36 cellular contexts compared by ENCODE assay signal in genomic region chr20:16135630-16136029, GRCh38.
"Had no signal": no experiment of that assay in that cellular context is flagged by ENCODE, and none has a peak within 500 bp of the region (broad histone marks: within the 10 kb centered on the region; RNA-seq: fewer than 3 reads in every experiment).

No MANE protein-coding gene starts in this region.

- H3K9me3 ChIP-seq: MG63 had no signal

- DNase-seq: Karpas-422, Kasumi-1, MG63, MM.1S, MV-4-11, NCI-H1048, NCI-H1092, NCI-H1092 treated with DMSO at 0.1 percent for 48 hours, NCI-H1105, NCI-H1105 treated with DMSO at 0.1 percent for 48 hours, NCI-H1417, NCI-H1417 treated with DMSO at 0.1 percent for 48 hours, NCI-H1436, NCI-H1436 treated with DMSO at 0.1 percent for 48 hours, NCI-H146, NCI-H1694, NCI-H1694 treated with DMSO at 0.1 percent for 48 hours, NCI-H187, NCI-H187 treated with DMSO at 0.1 percent for 48 hours, NCI-H1930, NCI-H2029, NCI-H2029 treated with DMSO at 0.1 percent for 48 hours, NCI-H2081, NCI-H2081 treated with DMSO at 0.1 percent for 48 hours, NCI-H2107, NCI-H2171, NCI-H2171 treated with DMSO at 0.1 percent for 48 hours, NCI-H2227 treated with DMSO at 0.1 percent for 48 hours, NCI-H226, NCI-H345, NCI-H446, NCI-H446 treated with DMSO at 0.1 percent for 48 hours, NCI-H510A, NCI-H510A treated with DMSO at 0.1 percent for 48 hours, NCI-H524 had no signal

- H3K9ac ChIP-seq: KMS-11 had no signal

- H3K36me3 ChIP-seq: MG63 had no signal

- H3K4me3 ChIP-seq: MG63 had no signal

- H3K27ac ChIP-seq: KMS-11 had no signal

- H3K4me2 ChIP-seq: KMS-11 had no signal

- H3K27me3 ChIP-seq: MG63 had no signal
